20 cellular contexts compared by ENCODE assay signal in the genomic region with DNA sequence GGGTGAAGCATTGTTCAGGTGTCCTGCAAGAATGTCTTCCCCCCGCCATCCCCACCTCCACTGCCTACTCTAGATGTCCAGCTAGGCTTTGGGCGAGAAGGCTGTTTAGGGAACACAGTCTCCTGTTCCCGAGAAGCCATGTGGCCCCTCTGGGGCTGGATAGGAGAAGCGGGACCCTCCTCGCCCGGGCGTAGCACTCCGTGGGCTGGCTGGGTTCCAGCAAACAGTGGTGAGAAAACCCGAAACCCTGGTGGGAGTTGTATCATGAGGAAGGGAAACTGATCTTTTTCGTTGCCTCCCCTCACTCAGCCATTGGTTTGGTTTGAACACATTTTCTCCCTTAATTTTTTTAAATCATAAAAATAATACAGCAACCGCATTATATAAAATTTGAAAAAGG.
DNase-seq lines count a peak whose midpoint lies in the region; ATAC-seq and TF ChIP-seq lines count a peak whose summit lies in the region.
"Had no signal": no experiment of that assay in that cellular context is flagged by ENCODE, and none has a peak within 500 bp of the region (broad histone marks: within the 10 kb centered on the region; RNA-seq: fewer than 3 reads in every experiment).

No MANE protein-coding gene starts in this region.

- DNase-seq in activated CD8-positive, alpha-beta memory T cell treated with anti-CD3 and anti-CD28 coated beads for 24 hours = peak; percentile 74
- DNase-seq in activated CD8-positive, alpha-beta memory T cell treated with anti-CD3 and anti-CD28 coated beads, Interleukin-2, amount 50 U/mL, for 4 hours = no peak
- DNase-seq in GM12865 (ENCODE audit: low read depth) (peak; percentile 42), NAMALWA (ENCODE audit: low spot score) (peak; percentile 29), dedifferentiated amniotic fluid mesenchymal stem cell (ENCODE audit: extremely low spot score) (no peak), NCI-H2171 treated with DMSO at 0.1 percent for 48 hours (lab: John Stamatoyannopoulos, UW) (no peak)
- peak; percentile 43 for DNase-seq in stimulated activated CD4-positive, alpha-beta T cell treated with anti-CD3 and anti-CD28 coated beads, Interleukin-4, amount 100 ng/mL, for 1 hour
- DNase-seq: CD4-positive, CD25-positive, alpha-beta regulatory T cell; effector CD8-positive, alpha-beta T cell; gastrocnemius medialis; HCEC 1CT; NCI-H1092 treated with DMSO at 0.1 percent for 48 hours; NCI-H2081; NCI-H510A; testis had no signal

- H3K4me3 ChIP-seq in GM12865 (ENCODE audit: low read depth, low read length) = no peak overlapping the region
- H3K4me3 ChIP-seq: gastrocnemius medialis, skin epidermis, testis, vagina had no signal

- no peak for ATAC-seq in HG02763 (IDR thresholded peaks at IDR 0.05; ENCODE audit: unreplicated experiment)
- ATAC-seq: activated naive CD4-positive, alpha-beta T cell treated with anti-CD3 and anti-CD28 coated beads, Interleukin-2, amount 50 U/mL, for 72 hours; esophagus mucosa; gastrocnemius medialis had no signal

- no peak for TF ChIP-seq CTCF in GM12865 (IDR thresholded peaks at IDR 0.05; ENCODE audit: insufficient read depth, low read depth, low read length, missing control alignments)

Comparison
In these comparisons a context has a peak if more than half of its experiments do, and no peak if none do; other contexts are left out.
1. DNase-seq: peak in activated CD8-positive, alpha-beta memory T cell treated with anti-CD3 and anti-CD28 coated beads for 24 hours (single experiment), GM12865 (single experiment), NAMALWA (single experiment) and stimulated activated CD4-positive, alpha-beta T cell treated with anti-CD3 and anti-CD28 coated beads, Interleukin-4, amount 100 ng/mL, for 1 hour (single experiment); none in activated CD8-positive, alpha-beta memory T cell treated with anti-CD3 and anti-CD28 coated beads, Interleukin-2, amount 50 U/mL, for 4 hours (single experiment), dedifferentiated amniotic fluid mesenchymal stem cell (single experiment) and NCI-H2171 treated with DMSO at 0.1 percent for 48 hours (single experiment).